Comparison of ENCODE assay signal across 8 cellular contexts in the genomic region with DNA sequence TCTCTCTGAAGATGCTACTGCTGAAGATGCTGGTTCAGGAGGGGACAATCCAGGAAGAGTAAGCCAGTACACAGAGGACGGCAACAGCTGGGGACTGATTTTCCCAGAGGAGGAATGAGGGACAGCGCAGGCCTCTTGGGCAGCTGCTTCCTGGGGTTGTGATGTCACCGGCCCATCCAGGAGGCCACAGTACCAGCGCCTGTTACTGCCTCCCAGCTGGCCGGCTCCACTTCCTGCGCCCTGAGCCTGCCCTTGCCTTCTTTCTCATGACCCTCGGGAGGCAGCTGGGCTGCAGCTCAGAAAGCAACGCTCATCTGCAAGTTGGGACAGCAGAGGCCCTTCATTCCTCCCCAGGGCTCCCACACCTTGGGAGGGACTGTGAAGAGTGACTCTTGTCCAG. TPM values are rescaled to one million over a fixed set of nuclear protein-coding genes. Genes with fewer than 3 reads are reported as not detected.
DNase-seq lines count a peak whose midpoint lies in the region; ATAC-seq and TF ChIP-seq lines count a peak whose summit lies in the region.

No MANE protein-coding gene starts in this region.

- CTCF ChIA-PET in SK-N-SH (lab: Yijun Ruan, JAX), result interaction anchor here (0.8 to 2.7 kb wide), 8 partner anchors 8 to 57 kb away, joined by 3 to 11 read pairs (median 6); no protein-coding TSS in a partner anchor

- no peak for TF ChIP-seq RAD21 in SK-N-SH (IDR thresholded peaks at IDR 0.05; ENCODE audit: low read length)

- H3K27me3 Mint-ChIP-seq in naive thymus-derived CD8-positive, alpha-beta T cell, result no peaks in the 10 kb centered on the region

- TF ChIP-seq EP300 in SK-N-SH (IDR thresholded peaks at IDR 0.05; ENCODE audit: borderline replicate concordance in 1 of 2, low read depth in 1 of 2, low read length in 1 of 2), result no peak

- H3K4me1 ChIP-seq in SK-N-SH (ENCODE audit: control insufficient read depth in 1 of 2, insufficient read depth in 2 of 2, low read depth in 1 of 2, low read length in 1 of 2), result peaks cover 10 to 39% of the 10 kb centered on the region in 2 experiments

- H3K4me1 Mint-ChIP-seq in naive thymus-derived CD8-positive, alpha-beta T cell, result peaks cover 17 to 51% (median 41%) of the 10 kb centered on the region in 4 donors

- H2AFZ ChIP-seq in SK-N-SH (ENCODE audit: low read depth), result peak overlapping the region; percentile 8; the same call in 1 of the 2 replicates

- no peak overlapping the region for H3K4me2 ChIP-seq in SK-N-SH

- no peaks in the 10 kb centered on the region for H3K36me3 Mint-ChIP-seq in naive thymus-derived CD8-positive, alpha-beta T cell

- H3K9me3 Mint-ChIP-seq in naive thymus-derived CD8-positive, alpha-beta T cell, result no peaks in the 10 kb centered on the region

- H3K9me3 ChIP-seq in SK-N-SH, result no peaks in the 10 kb centered on the region

- TF ChIP-seq CTCF in AG10803 (conservative IDR thresholded peaks at IDR 0.05; ENCODE audit: low read length) (no peak), SK-N-SH (IDR thresholded peaks at IDR 0.05) (no peak), fibroblast of pulmonary artery (IDR thresholded peaks at IDR 0.05; ENCODE audit: low read length, missing control alignments) (no peak)

- H3K36me3 ChIP-seq in SK-N-SH (replicated peaks in 1 of 2; ENCODE audit: control insufficient read depth in 1 of 2, insufficient read depth in 2 of 2, low read length in 1 of 2), result no peaks in the 10 kb centered on the region

- peak overlapping the region in 7 of 10 donors; percentile 13 to 58 (median 49) for H3K27ac Mint-ChIP-seq in naive thymus-derived CD8-positive, alpha-beta T cell

- H3K27me3 ChIP-seq in SK-N-SH (ENCODE audit: insufficient read depth), result no peaks in the 10 kb centered on the region

- 58% methylated on average over 6 of the region's 8 CpGs for WGBS in SK-N-SH (ENCODE audit: low lambda C conversion rate)

- no peaks in the 10 kb centered on the region for H4K20me1 ChIP-seq in SK-N-SH (ENCODE audit: insufficient read depth)

- H3K9ac ChIP-seq in SK-N-SH, result no peak overlapping the region; the same call in 1 of the 2 replicates

- peak overlapping the region; percentile 76 to 99 for H3K27ac ChIP-seq in SK-N-SH (ENCODE audit: low read depth in 2 of 2, low read length in 1 of 2)

- POLR2A ChIA-PET in SK-N-SH (lab: Yijun Ruan, JAX), result interaction anchor here (0.7 to 2.6 kb wide), 6 partner anchors 10 to 26 kb away, joined by 3 to 12 read pairs (median 6); no protein-coding TSS in a partner anchor
- POLR2A ChIA-PET in naive thymus-derived CD8-positive, alpha-beta T cell (lab: Charles Lee), result interaction anchor here (0.6 to 3.6 kb wide), 11 partner anchors 9 to 40 kb away, joined by 3 to 24 read pairs (median 4); no protein-coding TSS in a partner anchor

- DNase-seq in AG10803 (ENCODE audit: low read depth) (peak; percentile 44), SK-N-SH (peak; percentile 79), fibroblast of pulmonary artery (ENCODE audit: low read depth) (peak; percentile 85), NCI-H1436 (lab: John Stamatoyannopoulos, UW) (no peak), NOMO-1 treated with dmso at 0.1 percent for 144 hours (lab: John Stamatoyannopoulos, UW; ENCODE audit: unreplicated experiment) (no peak), AG20443 (ENCODE audit: low spot score) (no peak)
- DNase-seq in naive thymus-derived CD8-positive, alpha-beta T cell, result no peak

- ATAC-seq in naive thymus-derived CD8-positive, alpha-beta T cell, result no peak
- ATAC-seq in HG03521 (IDR thresholded peaks at IDR 0.05; ENCODE audit: unreplicated experiment), result no peak

- no peaks in the 10 kb centered on the region for H3K9me2 ChIP-seq in SK-N-SH

- no peak overlapping the region for H3K4me3 Mint-ChIP-seq in naive thymus-derived CD8-positive, alpha-beta T cell

- H3F3A ChIP-seq in SK-N-SH (replicated peaks; ENCODE audit: insufficient read depth), result peaks cover 51% of the 10 kb centered on the region

- H3K4me3 ChIP-seq in AG10803 (ENCODE audit: low read length), result no peak overlapping the region
- no peak overlapping the region for H3K4me3 ChIP-seq in SK-N-SH (ENCODE audit: low read depth in 2 of 2, low read length in 1 of 2)
- H3K4me3 ChIP-seq in fibroblast of pulmonary artery (replicated peaks; ENCODE audit: low read depth, low read length), result no peak overlapping the region

- H3K79me2 ChIP-seq in SK-N-SH (ENCODE audit: insufficient read depth), result peaks cover 10% of the 10 kb centered on the region; the same call in 1 of the 2 replicates

TF ChIP-seq in SK-N-SH, 30 proteins besides CTCF, POLR2A, EP300 and RAD21:
- peak; percentile 32 for TF ChIP-seq CHD2 (IDR thresholded peaks at IDR 0.05; ENCODE audit: low read length, partially characterized antibody)
- 0 out of 2 replicates have a peak, but pooled peaks have one; percentile 8 for TF ChIP-seq GABPA (IDR thresholded peaks at IDR 0.05; ENCODE audit: low read depth)
- no peak for TF ChIP-seq FOXM1 (IDR thresholded peaks at IDR 0.05; ENCODE audit: low read depth)
- TF ChIP-seq, protein P1, sequence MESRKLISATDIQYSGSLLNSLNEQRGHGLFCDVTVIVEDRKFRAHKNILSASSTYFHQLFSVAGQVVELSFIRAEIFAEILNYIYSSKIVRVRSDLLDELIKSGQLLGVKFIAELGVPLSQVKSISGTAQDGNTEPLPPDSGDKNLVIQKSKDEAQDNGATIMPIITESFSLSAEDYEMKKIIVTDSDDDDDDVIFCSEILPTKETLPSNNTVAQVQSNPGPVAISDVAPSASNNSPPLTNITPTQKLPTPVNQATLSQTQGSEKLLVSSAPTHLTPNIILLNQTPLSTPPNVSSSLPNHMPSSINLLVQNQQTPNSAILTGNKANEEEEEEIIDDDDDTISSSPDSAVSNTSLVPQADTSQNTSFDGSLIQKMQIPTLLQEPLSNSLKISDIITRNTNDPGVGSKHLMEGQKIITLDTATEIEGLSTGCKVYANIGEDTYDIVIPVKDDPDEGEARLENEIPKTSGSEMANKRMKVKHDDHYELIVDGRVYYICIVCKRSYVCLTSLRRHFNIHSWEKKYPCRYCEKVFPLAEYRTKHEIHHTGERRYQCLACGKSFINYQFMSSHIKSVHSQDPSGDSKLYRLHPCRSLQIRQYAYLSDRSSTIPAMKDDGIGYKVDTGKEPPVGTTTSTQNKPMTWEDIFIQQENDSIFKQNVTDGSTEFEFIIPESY (IDR thresholded peaks at IDR 0.05; ENCODE audit: borderline replicate concordance, low read depth), result no peak
- no peak for TF ChIP-seq MXI1 (IDR thresholded peaks at IDR 0.05; ENCODE audit: low read depth, low read length)

RNA-seq across cellular contexts. Expression of a gene that starts 21.9 kb away (rescaled TPM):
- polyA plus RNA-seq in SK-N-SH (2012; rRNA removed), result 394 and 504 TPM in 2 replicates
- polyA plus RNA-seq in SK-N-SH (2012; cell fraction: cytosol; rRNA removed), result 247 and 268 TPM in 2 replicates
- 1,333 and 1,662 TPM in 2 replicates for polyA plus RNA-seq in SK-N-SH (2012; cell fraction: nucleus; rRNA removed)
- total RNA-seq in naive thymus-derived CD8-positive, alpha-beta T cell, result 10 to 100 TPM; 60.9 to 64.8 TPM
- polyA plus RNA-seq in naive thymus-derived CD8-positive, alpha-beta T cell, result 1 to 10 TPM; 2.7 to 10.0 (median 4.6) TPM

RNA-seq across cellular contexts. Expression of a gene that starts 50.2 kb away (rescaled TPM):
- polyA plus RNA-seq in SK-N-SH (2012; rRNA removed), result 0.43 and 0.44 TPM in 2 replicates
- polyA plus RNA-seq in SK-N-SH (2012; cell fraction: cytosol; rRNA removed), result 0.30 and 0.47 TPM in 2 replicates
- 1.1 and 1.7 TPM in 2 replicates for polyA plus RNA-seq in SK-N-SH (2012; cell fraction: nucleus; rRNA removed)
- total RNA-seq in naive thymus-derived CD8-positive, alpha-beta T cell, result under 1 TPM; 0.10 to 0.14 TPM
- polyA plus RNA-seq in naive thymus-derived CD8-positive, alpha-beta T cell, result under 1 TPM in 2 of 3 donors, not detected in 1; 0.05 to 0.14 TPM

Comparison
In these comparisons a context has a peak if more than half of its experiments do, and no peak if none do; other contexts are left out.
1. DNase-seq: peak in AG10803 (single experiment), SK-N-SH (single experiment) and fibroblast of pulmonary artery (single experiment); none in naive thymus-derived CD8-positive, alpha-beta T cell (0 of 10), NCI-H1436 (single experiment), NOMO-1 treated with dmso at 0.1 percent for 144 hours (single experiment) and AG20443 (single experiment).
2. RNA of a gene that starts 21.9 kb away (polyA plus RNA-seq): 247 to 1,662 TPM in SK-N-SH; 2.7 to 10.0 TPM in naive thymus-derived CD8-positive, alpha-beta T cell; every median in the first group is over 10 times any median in the second.